Comparison of ENCODE assay signal across 1 cellular context in the genomic region with DNA sequence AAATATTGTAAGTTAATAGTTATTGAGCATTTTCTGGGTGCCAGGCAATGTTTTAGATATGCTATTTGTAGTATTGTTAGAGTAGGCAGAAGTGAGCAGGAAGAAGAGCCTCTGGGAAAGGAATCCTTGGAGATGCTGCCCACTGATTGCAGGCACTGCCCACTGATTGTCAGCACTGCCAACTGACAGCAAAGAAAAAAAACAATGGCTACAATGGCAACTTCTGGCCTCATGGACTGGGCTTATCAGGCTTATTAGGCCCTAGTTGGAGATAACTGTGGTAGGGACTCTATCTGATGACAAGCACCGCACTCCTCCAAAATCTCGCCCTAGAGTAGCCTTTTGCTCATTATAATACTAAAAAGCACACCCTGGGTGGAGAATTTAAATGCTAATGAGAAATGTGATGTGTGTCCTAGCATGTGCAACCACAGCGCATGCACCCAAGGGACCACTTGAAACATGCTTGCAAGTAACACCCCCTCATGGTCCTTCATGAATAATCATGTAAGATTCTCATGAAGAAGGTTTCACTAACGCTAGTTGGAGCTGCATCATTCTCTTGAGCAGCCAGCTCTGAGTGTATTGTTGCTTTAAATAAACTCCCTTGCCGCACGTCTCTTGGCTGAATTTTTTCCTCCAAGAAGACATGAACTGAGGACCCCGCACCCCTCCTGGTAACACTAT.
TF ChIP-seq lines count a peak whose summit lies in the region.

No MANE protein-coding gene starts in this region.

TF ChIP-seq in K562, 482 proteins besides CTCF, POLR2A, EP300 and RAD21 (continued from another document):
- TF ChIP-seq, protein P1, sequence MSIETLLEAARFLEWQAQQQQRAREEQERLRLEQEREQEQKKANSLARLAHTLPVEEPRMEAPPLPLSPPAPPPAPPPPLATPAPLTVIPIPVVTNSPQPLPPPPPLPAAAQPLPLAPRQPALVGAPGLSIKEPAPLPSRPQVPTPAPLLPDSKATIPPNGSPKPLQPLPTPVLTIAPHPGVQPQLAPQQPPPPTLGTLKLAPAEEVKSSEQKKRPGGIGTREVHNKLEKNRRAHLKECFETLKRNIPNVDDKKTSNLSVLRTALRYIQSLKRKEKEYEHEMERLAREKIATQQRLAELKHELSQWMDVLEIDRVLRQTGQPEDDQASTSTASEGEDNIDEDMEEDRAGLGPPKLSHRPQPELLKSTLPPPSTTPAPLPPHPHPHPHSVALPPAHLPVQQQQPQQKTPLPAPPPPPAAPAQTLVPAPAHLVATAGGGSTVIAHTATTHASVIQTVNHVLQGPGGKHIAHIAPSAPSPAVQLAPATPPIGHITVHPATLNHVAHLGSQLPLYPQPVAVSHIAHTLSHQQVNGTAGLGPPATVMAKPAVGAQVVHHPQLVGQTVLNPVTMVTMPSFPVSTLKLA (conservative IDR thresholded peaks at IDR 0.05), result 0 out of 4 replicates have a peak, but pooled peaks of 1 of the 2 experiments have one; percentile 24
- TF ChIP-seq SIN3B (IDR thresholded peaks at IDR 0.05; ENCODE audit: low read depth) (no peak), NRF1 (conservative IDR thresholded peaks at IDR 0.05 in 1 of 2, IDR thresholded peaks at IDR 0.05 in 1 of 2) (peak; percentile 31 to 51; a peak in 3 of 4 replicates), ATF1 (CRISPR knock-in tag; IDR thresholded peaks at IDR 0.05) (no peak), ATF1 (tag; IDR thresholded peaks at IDR 0.05) (0 out of 2 replicates have a peak, but pooled peaks have one; percentile 34)
- TF ChIP-seq, protein P2, sequence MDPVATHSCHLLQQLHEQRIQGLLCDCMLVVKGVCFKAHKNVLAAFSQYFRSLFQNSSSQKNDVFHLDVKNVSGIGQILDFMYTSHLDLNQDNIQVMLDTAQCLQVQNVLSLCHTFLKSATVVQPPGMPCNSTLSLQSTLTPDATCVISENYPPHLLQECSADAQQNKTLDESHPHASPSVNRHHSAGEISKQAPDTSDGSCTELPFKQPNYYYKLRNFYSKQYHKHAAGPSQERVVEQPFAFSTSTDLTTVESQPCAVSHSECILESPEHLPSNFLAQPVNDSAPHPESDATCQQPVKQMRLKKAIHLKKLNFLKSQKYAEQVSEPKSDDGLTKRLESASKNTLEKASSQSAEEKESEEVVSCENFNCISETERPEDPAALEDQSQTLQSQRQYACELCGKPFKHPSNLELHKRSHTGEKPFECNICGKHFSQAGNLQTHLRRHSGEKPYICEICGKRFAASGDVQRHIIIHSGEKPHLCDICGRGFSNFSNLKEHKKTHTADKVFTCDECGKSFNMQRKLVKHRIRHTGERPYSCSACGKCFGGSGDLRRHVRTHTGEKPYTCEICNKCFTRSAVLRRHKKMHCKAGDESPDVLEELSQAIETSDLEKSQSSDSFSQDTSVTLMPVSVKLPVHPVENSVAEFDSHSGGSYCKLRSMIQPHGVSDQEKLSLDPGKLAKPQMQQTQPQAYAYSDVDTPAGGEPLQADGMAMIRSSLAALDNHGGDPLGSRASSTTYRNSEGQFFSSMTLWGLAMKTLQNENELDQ (CRISPR knock-in tag; IDR thresholded peaks at IDR 0.05; ENCODE audit: borderline replicate concordance), result no peak
- TF ChIP-seq, protein P3, sequence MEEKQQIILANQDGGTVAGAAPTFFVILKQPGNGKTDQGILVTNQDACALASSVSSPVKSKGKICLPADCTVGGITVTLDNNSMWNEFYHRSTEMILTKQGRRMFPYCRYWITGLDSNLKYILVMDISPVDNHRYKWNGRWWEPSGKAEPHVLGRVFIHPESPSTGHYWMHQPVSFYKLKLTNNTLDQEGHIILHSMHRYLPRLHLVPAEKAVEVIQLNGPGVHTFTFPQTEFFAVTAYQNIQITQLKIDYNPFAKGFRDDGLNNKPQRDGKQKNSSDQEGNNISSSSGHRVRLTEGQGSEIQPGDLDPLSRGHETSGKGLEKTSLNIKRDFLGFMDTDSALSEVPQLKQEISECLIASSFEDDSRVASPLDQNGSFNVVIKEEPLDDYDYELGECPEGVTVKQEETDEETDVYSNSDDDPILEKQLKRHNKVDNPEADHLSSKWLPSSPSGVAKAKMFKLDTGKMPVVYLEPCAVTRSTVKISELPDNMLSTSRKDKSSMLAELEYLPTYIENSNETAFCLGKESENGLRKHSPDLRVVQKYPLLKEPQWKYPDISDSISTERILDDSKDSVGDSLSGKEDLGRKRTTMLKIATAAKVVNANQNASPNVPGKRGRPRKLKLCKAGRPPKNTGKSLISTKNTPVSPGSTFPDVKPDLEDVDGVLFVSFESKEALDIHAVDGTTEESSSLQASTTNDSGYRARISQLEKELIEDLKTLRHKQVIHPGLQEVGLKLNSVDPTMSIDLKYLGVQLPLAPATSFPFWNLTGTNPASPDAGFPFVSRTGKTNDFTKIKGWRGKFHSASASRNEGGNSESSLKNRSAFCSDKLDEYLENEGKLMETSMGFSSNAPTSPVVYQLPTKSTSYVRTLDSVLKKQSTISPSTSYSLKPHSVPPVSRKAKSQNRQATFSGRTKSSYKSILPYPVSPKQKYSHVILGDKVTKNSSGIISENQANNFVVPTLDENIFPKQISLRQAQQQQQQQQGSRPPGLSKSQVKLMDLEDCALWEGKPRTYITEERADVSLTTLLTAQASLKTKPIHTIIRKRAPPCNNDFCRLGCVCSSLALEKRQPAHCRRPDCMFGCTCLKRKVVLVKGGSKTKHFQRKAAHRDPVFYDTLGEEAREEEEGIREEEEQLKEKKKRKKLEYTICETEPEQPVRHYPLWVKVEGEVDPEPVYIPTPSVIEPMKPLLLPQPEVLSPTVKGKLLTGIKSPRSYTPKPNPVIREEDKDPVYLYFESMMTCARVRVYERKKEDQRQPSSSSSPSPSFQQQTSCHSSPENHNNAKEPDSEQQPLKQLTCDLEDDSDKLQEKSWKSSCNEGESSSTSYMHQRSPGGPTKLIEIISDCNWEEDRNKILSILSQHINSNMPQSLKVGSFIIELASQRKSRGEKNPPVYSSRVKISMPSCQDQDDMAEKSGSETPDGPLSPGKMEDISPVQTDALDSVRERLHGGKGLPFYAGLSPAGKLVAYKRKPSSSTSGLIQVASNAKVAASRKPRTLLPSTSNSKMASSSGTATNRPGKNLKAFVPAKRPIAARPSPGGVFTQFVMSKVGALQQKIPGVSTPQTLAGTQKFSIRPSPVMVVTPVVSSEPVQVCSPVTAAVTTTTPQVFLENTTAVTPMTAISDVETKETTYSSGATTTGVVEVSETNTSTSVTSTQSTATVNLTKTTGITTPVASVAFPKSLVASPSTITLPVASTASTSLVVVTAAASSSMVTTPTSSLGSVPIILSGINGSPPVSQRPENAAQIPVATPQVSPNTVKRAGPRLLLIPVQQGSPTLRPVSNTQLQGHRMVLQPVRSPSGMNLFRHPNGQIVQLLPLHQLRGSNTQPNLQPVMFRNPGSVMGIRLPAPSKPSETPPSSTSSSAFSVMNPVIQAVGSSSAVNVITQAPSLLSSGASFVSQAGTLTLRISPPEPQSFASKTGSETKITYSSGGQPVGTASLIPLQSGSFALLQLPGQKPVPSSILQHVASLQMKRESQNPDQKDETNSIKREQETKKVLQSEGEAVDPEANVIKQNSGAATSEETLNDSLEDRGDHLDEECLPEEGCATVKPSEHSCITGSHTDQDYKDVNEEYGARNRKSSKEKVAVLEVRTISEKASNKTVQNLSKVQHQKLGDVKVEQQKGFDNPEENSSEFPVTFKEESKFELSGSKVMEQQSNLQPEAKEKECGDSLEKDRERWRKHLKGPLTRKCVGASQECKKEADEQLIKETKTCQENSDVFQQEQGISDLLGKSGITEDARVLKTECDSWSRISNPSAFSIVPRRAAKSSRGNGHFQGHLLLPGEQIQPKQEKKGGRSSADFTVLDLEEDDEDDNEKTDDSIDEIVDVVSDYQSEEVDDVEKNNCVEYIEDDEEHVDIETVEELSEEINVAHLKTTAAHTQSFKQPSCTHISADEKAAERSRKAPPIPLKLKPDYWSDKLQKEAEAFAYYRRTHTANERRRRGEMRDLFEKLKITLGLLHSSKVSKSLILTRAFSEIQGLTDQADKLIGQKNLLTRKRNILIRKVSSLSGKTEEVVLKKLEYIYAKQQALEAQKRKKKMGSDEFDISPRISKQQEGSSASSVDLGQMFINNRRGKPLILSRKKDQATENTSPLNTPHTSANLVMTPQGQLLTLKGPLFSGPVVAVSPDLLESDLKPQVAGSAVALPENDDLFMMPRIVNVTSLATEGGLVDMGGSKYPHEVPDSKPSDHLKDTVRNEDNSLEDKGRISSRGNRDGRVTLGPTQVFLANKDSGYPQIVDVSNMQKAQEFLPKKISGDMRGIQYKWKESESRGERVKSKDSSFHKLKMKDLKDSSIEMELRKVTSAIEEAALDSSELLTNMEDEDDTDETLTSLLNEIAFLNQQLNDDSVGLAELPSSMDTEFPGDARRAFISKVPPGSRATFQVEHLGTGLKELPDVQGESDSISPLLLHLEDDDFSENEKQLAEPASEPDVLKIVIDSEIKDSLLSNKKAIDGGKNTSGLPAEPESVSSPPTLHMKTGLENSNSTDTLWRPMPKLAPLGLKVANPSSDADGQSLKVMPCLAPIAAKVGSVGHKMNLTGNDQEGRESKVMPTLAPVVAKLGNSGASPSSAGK (IDR thresholded peaks at IDR 0.05), result no peak
